ENCODE assay signal across 8 cellular contexts in the genomic region with DNA sequence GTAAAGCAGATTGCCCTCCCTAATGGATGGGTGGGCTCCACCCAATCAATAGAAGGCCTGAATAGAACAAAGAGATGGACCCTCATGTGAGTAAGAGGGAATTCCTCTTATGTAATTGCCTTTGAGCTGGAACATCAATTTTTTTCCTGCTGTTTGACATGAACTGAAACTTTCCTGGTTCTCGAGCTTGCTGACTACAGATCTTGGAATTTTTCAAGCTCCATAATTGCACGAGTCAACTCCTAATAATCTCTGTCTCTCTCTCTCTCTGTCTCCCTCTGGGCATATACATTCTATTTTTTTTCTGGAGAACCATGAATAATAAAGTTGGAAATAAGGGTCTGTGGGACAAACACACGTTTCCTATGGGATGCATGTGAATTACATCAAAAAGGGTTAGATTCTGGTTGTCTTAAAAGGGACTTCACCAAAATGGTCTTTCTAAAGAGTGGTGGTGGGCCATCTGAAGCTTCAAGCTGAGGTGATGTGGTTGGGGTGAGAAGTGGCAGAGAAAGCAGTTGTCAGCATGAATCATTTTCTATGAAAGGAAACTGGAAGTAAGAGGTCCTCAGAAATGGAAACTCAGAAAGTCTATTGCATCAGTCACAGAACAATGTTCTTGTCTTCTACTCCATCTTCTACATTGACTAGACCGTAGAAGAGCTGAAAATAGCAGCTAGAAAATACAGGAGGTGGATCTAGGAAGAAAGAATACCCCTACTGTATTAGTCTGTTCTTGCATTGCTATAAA. TPM values are rescaled to one million over a fixed set of nuclear protein-coding genes. Genes with fewer than 3 reads are reported as not detected.
DNase-seq lines count a peak whose midpoint lies in the region; ATAC-seq lines count a peak whose summit lies in the region.

No MANE protein-coding gene starts in this region.

- H3K4me1 Mint-ChIP-seq in activated T-helper 2 cell treated with anti-CD3 and anti-CD28 coated beads, Interferon-gamma antibody, Interleukin-2, Interleukin-4, amounts not matched to agents 10 μg/mL and 5 μg/mL and 100 μg/mL, durations not matched to agents 14 hours and 24 hours and 36 hours (ENCODE audit: low read depth) = peaks cover 48% of the 10 kb centered on the region

- H3K9me3 Mint-ChIP-seq in activated T-helper 2 cell treated with anti-CD3 and anti-CD28 coated beads, Interferon-gamma antibody, Interleukin-2, Interleukin-4, amounts not matched to agents 10 μg/mL and 5 μg/mL and 100 μg/mL, durations not matched to agents 14 hours and 24 hours and 36 hours = peaks cover 6% of the 10 kb centered on the region

- peak overlapping the region; percentile 19 for H3K4me3 Mint-ChIP-seq in activated T-helper 2 cell treated with anti-CD3 and anti-CD28 coated beads, Interferon-gamma antibody, Interleukin-2, Interleukin-4, amounts not matched to agents 10 μg/mL and 5 μg/mL and 100 μg/mL, durations not matched to agents 14 hours and 24 hours and 36 hours (ENCODE audit: low read depth)

- peak; percentile 72 for ATAC-seq in HG03196 (IDR thresholded peaks at IDR 0.05; ENCODE audit: unreplicated experiment)

- peaks cover 17% of the 10 kb centered on the region for H3K36me3 Mint-ChIP-seq in activated T-helper 2 cell treated with anti-CD3 and anti-CD28 coated beads, Interferon-gamma antibody, Interleukin-2, Interleukin-4, amounts not matched to agents 10 μg/mL and 5 μg/mL and 100 μg/mL, durations not matched to agents 14 hours and 24 hours and 36 hours (ENCODE audit: low read depth)

- intact Hi-C loops in activated T-helper 2 cell treated with anti-CD3 and anti-CD28 coated beads, Interferon-gamma antibody, Interleukin-2, Interleukin-4, amounts not matched to agents 10 μg/mL and 5 μg/mL and 100 μg/mL, durations not matched to agents 14 hours and 24 hours and 36 hours (cut with micrococcal nuclease) = loop anchor here (1.0 to 2.0 kb wide), 4 partner anchors 46 to 430 kb away; a partner anchor contains a TSS

- H3K27me3 Mint-ChIP-seq in activated T-helper 2 cell treated with anti-CD3 and anti-CD28 coated beads, Interferon-gamma antibody, Interleukin-2, Interleukin-4, amounts not matched to agents 10 μg/mL and 5 μg/mL and 100 μg/mL, durations not matched to agents 14 hours and 24 hours and 36 hours (ENCODE audit: low read depth) = no peaks in the 10 kb centered on the region

- H3K27ac Mint-ChIP-seq in activated T-helper 2 cell treated with anti-CD3 and anti-CD28 coated beads, Interferon-gamma antibody, Interleukin-2, Interleukin-4, amounts not matched to agents 10 μg/mL and 5 μg/mL and 100 μg/mL, durations not matched to agents 14 hours and 24 hours and 36 hours = peak overlapping the region; percentile 95

- H3K27ac ChIP-seq in substantia nigra (ENCODE audit: low read depth, low read length, poor library complexity, severe bottlenecking) = no peak overlapping the region

- DNase-seq in activated CD4-positive, alpha-beta T cell treated with anti-CD3 and anti-CD28 coated beads for 48 hours = peak; percentile 48
- no peak for DNase-seq in activated CD4-positive, alpha-beta T cell treated with anti-CD3 and anti-CD28 coated beads for 1 hour
- DNase-seq in activated T-helper 2 cell treated with anti-CD3 and anti-CD28 coated beads, Interferon-gamma antibody, Interleukin-2, Interleukin-4, amounts not matched to agents 10 μg/mL and 5 μg/mL and 100 μg/mL, durations not matched to agents 14 hours and 24 hours and 36 hours (ENCODE audit: low spot score) = peak; percentile 13
- DNase-seq in stimulated activated CD8-positive, alpha-beta memory T cell treated with anti-CD3 and anti-CD28 coated beads, Interleukin-4, amount 100 ng/mL, for 48 hours = peak; percentile 41
- no peak for DNase-seq in OCI-M2 (lab: John Stamatoyannopoulos, UW; ENCODE audit: unreplicated experiment)
- no peak for DNase-seq in substantia nigra (lab: John Stamatoyannopoulos, UW)
- DNase-seq in middle frontal gyrus (ENCODE audit: extremely low spot score, low spot score) = no peak

RNA-seq across cellular contexts. Expression of a gene that starts 47.0 kb away (rescaled TPM):
- 13.3 and 13.5 TPM in 2 replicates for total RNA-seq in activated T-helper 2 cell treated with anti-CD3 and anti-CD28 coated beads, Interferon-gamma antibody, Interleukin-2, Interleukin-4, amounts not matched to agents 10 μg/mL and 5 μg/mL and 100 μg/mL, durations not matched to agents 14 hours and 24 hours and 36 hours

RNA-seq across cellular contexts. Expression of a gene that starts 51.3 kb away (rescaled TPM):
- 84.1 and 88.0 TPM in 2 replicates for total RNA-seq in activated T-helper 2 cell treated with anti-CD3 and anti-CD28 coated beads, Interferon-gamma antibody, Interleukin-2, Interleukin-4, amounts not matched to agents 10 μg/mL and 5 μg/mL and 100 μg/mL, durations not matched to agents 14 hours and 24 hours and 36 hours

Comparison
In these comparisons a context has a peak if more than half of its experiments do, and no peak if none do; other contexts are left out.
1. DNase-seq: peak in activated CD4-positive, alpha-beta T cell treated with anti-CD3 and anti-CD28 coated beads for 48 hours (single experiment), activated T-helper 2 cell treated with anti-CD3 and anti-CD28 coated beads, Interferon-gamma antibody, Interleukin-2, Interleukin-4, amounts not matched to agents 10 μg/mL and 5 μg/mL and 100 μg/mL, durations not matched to agents 14 hours and 24 hours and 36 hours (single experiment) and stimulated activated CD8-positive, alpha-beta memory T cell treated with anti-CD3 and anti-CD28 coated beads, Interleukin-4, amount 100 ng/mL, for 48 hours (single experiment); none in activated CD4-positive, alpha-beta T cell treated with anti-CD3 and anti-CD28 coated beads for 1 hour (single experiment), OCI-M2 (single experiment), substantia nigra (0 of 49) and middle frontal gyrus (single experiment).